8 cellular contexts compared by ENCODE assay signal in the genomic region with DNA sequence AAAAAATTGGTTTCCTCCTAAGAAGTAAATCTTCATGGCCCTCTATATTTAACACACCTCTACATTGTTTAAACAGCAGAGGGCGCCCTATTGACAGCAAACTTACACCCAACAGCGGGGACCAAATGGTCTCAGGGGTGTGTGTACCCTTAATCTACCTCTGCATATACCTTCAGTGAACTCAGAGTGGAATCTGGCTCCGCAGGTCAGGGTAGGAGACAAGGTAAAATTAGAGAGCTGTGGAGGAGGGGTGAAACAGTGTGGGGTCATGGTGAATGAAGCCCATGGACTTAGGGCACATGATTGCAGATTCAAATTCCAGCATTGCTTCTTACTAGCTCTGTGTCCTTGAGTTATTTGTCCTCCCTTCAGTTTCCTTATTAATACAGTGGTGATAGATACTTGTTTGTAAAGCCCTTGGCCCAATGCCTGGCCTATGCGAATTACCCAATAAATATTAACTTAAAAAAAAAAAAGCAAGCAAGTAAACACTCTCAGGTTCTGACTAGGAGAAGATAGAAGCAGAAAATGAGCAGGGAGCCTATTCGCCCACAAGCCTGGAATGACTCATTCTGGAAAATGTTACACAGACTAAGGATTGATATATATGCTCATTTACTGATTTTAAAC.
DNase-seq lines count a peak whose midpoint lies in the region; ATAC-seq, FAIRE-seq and TF ChIP-seq lines count a peak whose summit lies in the region.

No MANE protein-coding gene starts in this region.

- H3K27me3 ChIP-seq in WERI-Rb-1 (ENCODE audit: insufficient read depth, low read depth, severe bottlenecking) = no peaks in the 10 kb centered on the region
- no peaks in the 10 kb centered on the region for H3K27me3 ChIP-seq in right lobe of liver

- TF ChIP-seq POLR2A in right lobe of liver (IDR thresholded peaks at IDR 0.05) (no peak), GM12892 (IDR thresholded peaks at IDR 0.05; ENCODE audit: low read depth, low read length) (no peak)

- H3K4me1 Mint-ChIP-seq in activated naive CD4-positive, alpha-beta T cell treated with anti-CD3 and anti-CD28 coated beads for 36 hours (ENCODE audit: low read depth) = no peaks in the 10 kb centered on the region

- H3K36me3 ChIP-seq in WERI-Rb-1 = no peaks in the 10 kb centered on the region
- H3K36me3 ChIP-seq in right lobe of liver = no peaks in the 10 kb centered on the region

- H3K27ac ChIP-seq in WERI-Rb-1 (no peak overlapping the region), right lobe of liver (no peak overlapping the region)

- WGBS in right lobe of liver (ENCODE audit: insufficient coverage, low coverage, low lambda C conversion rate, missing lambda C conversion rate) = 21% methylated on average over 5 of the region's 5 CpGs

- peak; percentile 57 for TF ChIP-seq CTCF in WERI-Rb-1 (IDR thresholded peaks at IDR 0.05; ENCODE audit: low read depth, low read length)
- TF ChIP-seq CTCF in right lobe of liver (IDR thresholded peaks at IDR 0.05) = peak; percentile 28 to 58 (median 51)

- no peak overlapping the region for H3K4me3 ChIP-seq in WERI-Rb-1 (ENCODE audit: low read depth, low read length)
- H3K4me3 ChIP-seq in right lobe of liver = no peak overlapping the region

- peak; percentile 69 to 90 (median 72) for ATAC-seq in right lobe of liver

- no peak for FAIRE-seq in GM12892 (lab: Jason Lieb, UNC)

- H3K9me3 Mint-ChIP-seq in activated naive CD4-positive, alpha-beta T cell treated with anti-CD3 and anti-CD28 coated beads for 36 hours = peaks cover under 1% of the 10 kb centered on the region

- no peaks in the 10 kb centered on the region for H3K36me3 Mint-ChIP-seq in activated naive CD4-positive, alpha-beta T cell treated with anti-CD3 and anti-CD28 coated beads for 36 hours (ENCODE audit: low read depth)

- H3K27me3 Mint-ChIP-seq in activated naive CD4-positive, alpha-beta T cell treated with anti-CD3 and anti-CD28 coated beads for 36 hours (ENCODE audit: low read depth) = no peaks in the 10 kb centered on the region

- CTCF ChIA-PET in activated naive CD4-positive, alpha-beta T cell treated with anti-CD3 and anti-CD28 coated beads for 36 hours (lab: Charles Lee) = interaction anchor here (0.6 to 2.7 kb wide), 9 partner anchors 10 to 748 kb away, joined by 3 to 13 read pairs (median 3); no protein-coding TSS in a partner anchor

- DNase-seq in activated naive CD4-positive, alpha-beta T cell treated with anti-CD3 and anti-CD28 coated beads for 36 hours = peak; percentile 9
- no peak for DNase-seq in activated naive CD4-positive, alpha-beta T cell treated with Interleukin-2 at 50 U/mL for 16 hours
- peak; percentile 17 for DNase-seq in MV-4-11 (lab: John Stamatoyannopoulos, UW)
- DNase-seq in WERI-Rb-1 = peak; percentile 59
- peak in 1 of 3 donors; percentile 24 for DNase-seq in right lobe of liver
- DNase-seq in GM12892 (ENCODE audit: insufficient read length) = no peak
- no peak for DNase-seq in stimulated activated CD4-positive, alpha-beta T cell treated with anti-CD3 and anti-CD28 coated beads, Interleukin-1b, Interleukin-23, amount 100 ng/mL, for 48 hours
- DNase-seq in posterior vena cava (ENCODE audit: low spot score) = no peak

- H3K9me3 ChIP-seq in WERI-Rb-1 (ENCODE audit: severe bottlenecking) = no peaks in the 10 kb centered on the region
- H3K9me3 ChIP-seq in right lobe of liver = no peaks in the 10 kb centered on the region

- peaks cover 0 to 9% (median 0%) of the 10 kb centered on the region in 4 donors for H3K4me1 ChIP-seq in right lobe of liver

- intact Hi-C loops in activated naive CD4-positive, alpha-beta T cell treated with anti-CD3 and anti-CD28 coated beads for 36 hours (cut with micrococcal nuclease) = loop anchor here (1.0 kb wide), 1 partner anchor 610 kb away; no protein-coding TSS in a partner anchor
- intact Hi-C loops in right lobe of liver (cut with DNase I) (no loop called here), posterior vena cava (cut with DNase I) (no loop called here)

- H3K4me3 Mint-ChIP-seq in activated naive CD4-positive, alpha-beta T cell treated with anti-CD3 and anti-CD28 coated beads for 36 hours = no peak overlapping the region

- no peak overlapping the region for H3K27ac Mint-ChIP-seq in activated naive CD4-positive, alpha-beta T cell treated with anti-CD3 and anti-CD28 coated beads for 36 hours

Comparison
In these comparisons a context has a peak if more than half of its experiments do, and no peak if none do; other contexts are left out.
1. DNase-seq: peak in activated naive CD4-positive, alpha-beta T cell treated with anti-CD3 and anti-CD28 coated beads for 36 hours (single experiment), MV-4-11 (single experiment) and WERI-Rb-1 (single experiment); none in activated naive CD4-positive, alpha-beta T cell treated with Interleukin-2 at 50 U/mL for 16 hours (single experiment), GM12892 (single experiment), stimulated activated CD4-positive, alpha-beta T cell treated with anti-CD3 and anti-CD28 coated beads, Interleukin-1b, Interleukin-23, amount 100 ng/mL, for 48 hours (single experiment) and posterior vena cava (single experiment).